ENCODE assay signal across 8 cellular contexts in the genomic region with DNA sequence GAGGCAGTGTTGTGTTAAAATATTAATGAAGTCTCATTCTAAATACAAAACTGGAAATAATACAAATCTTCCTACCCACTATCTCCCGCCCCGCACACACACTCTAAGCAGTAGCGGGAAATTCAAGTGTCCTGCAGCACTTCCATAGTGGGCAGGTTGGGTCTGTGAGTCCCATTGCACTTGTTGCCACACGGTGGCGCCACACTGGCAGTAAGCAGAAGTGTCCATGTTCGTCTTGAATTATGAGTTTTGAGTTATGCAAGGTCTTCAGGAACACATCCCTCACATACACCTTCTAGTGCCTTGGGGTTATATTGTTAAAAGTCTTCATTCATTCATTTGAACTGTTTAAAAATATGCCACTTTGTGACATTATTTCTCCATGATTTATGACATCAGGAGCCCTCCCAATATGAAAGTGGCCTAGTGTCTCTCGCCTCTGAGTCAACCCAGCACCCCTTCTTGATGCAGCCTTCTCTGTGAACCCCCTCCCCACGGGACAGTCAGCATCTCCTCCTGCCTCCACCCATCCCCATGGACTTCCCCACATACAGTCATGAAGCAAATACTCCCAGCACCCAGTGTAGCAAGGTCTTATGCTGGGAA. TPM values are rescaled to one million over a fixed set of nuclear protein-coding genes. Genes with fewer than 3 reads are reported as not detected.
DNase-seq lines count a peak whose midpoint lies in the region; ATAC-seq, FAIRE-seq and TF ChIP-seq lines count a peak whose summit lies in the region.

No MANE protein-coding gene starts in this region.

- no peaks in the 10 kb centered on the region for H3K36me3 ChIP-seq in keratinocyte (ENCODE audit: control insufficient read depth in 2 of 2, extremely low read depth in 1 of 2, insufficient read depth in 2 of 2, low read length in 2 of 2)

- TF ChIP-seq CTCF in astrocyte of the spinal cord (IDR thresholded peaks at IDR 0.05; ENCODE audit: low read depth, low read length) (peak; percentile 78), keratinocyte (optimal IDR thresholded peaks at IDR 0.05 in 1 of 3, IDR thresholded peaks at IDR 0.05 in 1 of 3, conservative IDR thresholded peaks at IDR 0.05 in 1 of 3; ENCODE audit: extremely low read depth in 1 of 3, insufficient read depth in 2 of 3, low read length in 3 of 3) (peak; percentile 77 to 95 (median 94))

- no peak overlapping the region for H3K9ac ChIP-seq in keratinocyte (ENCODE audit: control insufficient read depth, extremely low read depth, insufficient read depth, low read length)

- no peaks in the 10 kb centered on the region for H3K79me2 ChIP-seq in keratinocyte (ENCODE audit: control insufficient read depth, insufficient read depth, low read length)

- H3K4me2 ChIP-seq in keratinocyte (ENCODE audit: control insufficient read depth, extremely low read depth, insufficient read depth, low read depth, low read length): no peak overlapping the region

- peak; percentile 53 for DNase-seq in EH (ENCODE audit: low read depth)
- peak; percentile 55 for DNase-seq in HT-29 (ENCODE audit: low spot score)
- peak; percentile 20 to 70 (median 34) for DNase-seq in T-helper 2 cell
- DNase-seq in astrocyte of the spinal cord (ENCODE audit: low read depth, low spot score): peak; percentile 30
- DNase-seq in keratinocyte (ENCODE audit: low read depth, low spot score): peak; percentile 45
- DNase-seq in stimulated activated CD4-positive, alpha-beta T cell treated with anti-CD3 and anti-CD28 coated beads, TNF-alpha, amount 100 ng/mL, for 4 hours (ENCODE audit: low read depth in 3 of 3): peak; percentile 23 to 36 (median 35)
- DNase-seq in mesenteric fat pad (ENCODE audit: low spot score): no peak

- dilution Hi-C loops in keratinocyte (cut with MboI; ENCODE audit: extremely low pct_ligation_motif_present, low sequenced_read_pairs): no loop called here

- H3K27me3 ChIP-seq in keratinocyte (ENCODE audit: control insufficient read depth, extremely low read depth, insufficient read depth, low read length): no peaks in the 10 kb centered on the region

- ATAC-seq in HG03520 (IDR thresholded peaks at IDR 0.05; ENCODE audit: unreplicated experiment): no peak

- no peaks in the 10 kb centered on the region for H3K9me1 ChIP-seq in keratinocyte (ENCODE audit: control insufficient read depth, extremely low read depth, insufficient read depth, low read length)

- H3K27ac ChIP-seq in keratinocyte (ENCODE audit: control insufficient read depth, insufficient read depth, low read length): no peak overlapping the region

- H3K9me3 ChIP-seq in keratinocyte (ENCODE audit: control insufficient read depth, low read depth, low read length): no peaks in the 10 kb centered on the region

- H3K4me1 ChIP-seq in keratinocyte (ENCODE audit: control insufficient read depth, extremely low read depth, insufficient read depth, low read length): peaks cover 14% of the 10 kb centered on the region

- no peaks in the 10 kb centered on the region for H4K20me1 ChIP-seq in keratinocyte (ENCODE audit: control insufficient read depth, extremely low read depth, insufficient read depth, low read length)

- H2AFZ ChIP-seq in keratinocyte (ENCODE audit: control insufficient read depth, low read length): no peak overlapping the region

- in situ Hi-C loops in astrocyte of the spinal cord (cut with HindIII; ENCODE audit: low sequenced_read_pairs): no loop called here

- H3K4me3 ChIP-seq in astrocyte of the spinal cord (ENCODE audit: low read depth, low read length) (no peak overlapping the region), keratinocyte (ENCODE audit: control insufficient read depth in 2 of 3, extremely low read depth in 1 of 3, insufficient read depth in 2 of 3, low read depth in 1 of 3, low read length in 3 of 3) (no peak overlapping the region)

- FAIRE-seq in keratinocyte (lab: Jason Lieb, UNC): no peak

RNA-seq across cellular contexts. Expression of a gene that starts 17.6 kb away (rescaled TPM):
- 3.4 and 4.1 TPM in 2 replicates for total RNA-seq in HT-29 (2014; rRNA removed; shearing (Covaris generic))
- 3.6 to 8.8 TPM (median 6.2 TPM) in 3 replicates for polyA plus RNA-seq in keratinocyte
- 86.9 TPM for polyA plus RNA-seq in keratinocyte (2011; ENCODE audit: low read depth)
- polyA plus RNA-seq in keratinocyte (2011; cell fraction: cytosol; rRNA removed): 4.0 and 4.4 TPM in 2 replicates
- 8.9 and 12.3 TPM in 2 replicates for polyA plus RNA-seq in keratinocyte (2011; cell fraction: nucleus; rRNA removed)
- 6.2 and 14.1 TPM in 2 replicates for polyA plus RNA-seq in keratinocyte (2012; ENCODE audit: low replicate concordance)
- 3.0 to 5.1 TPM (median 4.3 TPM) in 3 replicates for polyA minus RNA-seq in keratinocyte
- polyA minus RNA-seq in keratinocyte (2011; cell fraction: cytosol; rRNA and poly(A)+ RNA removed): 2.5 TPM
- 4.2 and 7.0 TPM in 2 replicates for polyA minus RNA-seq in keratinocyte (2011; cell fraction: nucleus; rRNA and poly(A)+ RNA removed)
- total RNA-seq in mesenteric fat pad: 16.8 TPM

RNA-seq across cellular contexts. Expression of a gene that starts 41.0 kb away (rescaled TPM):
- not detected in 2 replicates for total RNA-seq in HT-29 (2014; rRNA removed; shearing (Covaris generic))
- 0.02 to 0.06 TPM in 2 of 3 replicates, not detected in the other for polyA plus RNA-seq in keratinocyte
- not detected for polyA plus RNA-seq in keratinocyte (2011; ENCODE audit: low read depth)
- polyA plus RNA-seq in keratinocyte (2011; cell fraction: cytosol; rRNA removed): not detected in 2 replicates
- 0.17 and 0.25 TPM in 2 replicates for polyA plus RNA-seq in keratinocyte (2011; cell fraction: nucleus; rRNA removed)
- polyA plus RNA-seq in keratinocyte (2012; ENCODE audit: low replicate concordance): 0.08 TPM in 1 of 2 replicates, not detected in the other
- 0.10 to 0.13 TPM in 2 of 3 replicates, not detected in the other for polyA minus RNA-seq in keratinocyte
- not detected for polyA minus RNA-seq in keratinocyte (2011; cell fraction: cytosol; rRNA and poly(A)+ RNA removed)
- polyA minus RNA-seq in keratinocyte (2011; cell fraction: nucleus; rRNA and poly(A)+ RNA removed): 0.21 and 0.54 TPM in 2 replicates
- 0.16 TPM for total RNA-seq in mesenteric fat pad
